ENCODE assay signal across 19 cellular contexts in the genomic region with DNA sequence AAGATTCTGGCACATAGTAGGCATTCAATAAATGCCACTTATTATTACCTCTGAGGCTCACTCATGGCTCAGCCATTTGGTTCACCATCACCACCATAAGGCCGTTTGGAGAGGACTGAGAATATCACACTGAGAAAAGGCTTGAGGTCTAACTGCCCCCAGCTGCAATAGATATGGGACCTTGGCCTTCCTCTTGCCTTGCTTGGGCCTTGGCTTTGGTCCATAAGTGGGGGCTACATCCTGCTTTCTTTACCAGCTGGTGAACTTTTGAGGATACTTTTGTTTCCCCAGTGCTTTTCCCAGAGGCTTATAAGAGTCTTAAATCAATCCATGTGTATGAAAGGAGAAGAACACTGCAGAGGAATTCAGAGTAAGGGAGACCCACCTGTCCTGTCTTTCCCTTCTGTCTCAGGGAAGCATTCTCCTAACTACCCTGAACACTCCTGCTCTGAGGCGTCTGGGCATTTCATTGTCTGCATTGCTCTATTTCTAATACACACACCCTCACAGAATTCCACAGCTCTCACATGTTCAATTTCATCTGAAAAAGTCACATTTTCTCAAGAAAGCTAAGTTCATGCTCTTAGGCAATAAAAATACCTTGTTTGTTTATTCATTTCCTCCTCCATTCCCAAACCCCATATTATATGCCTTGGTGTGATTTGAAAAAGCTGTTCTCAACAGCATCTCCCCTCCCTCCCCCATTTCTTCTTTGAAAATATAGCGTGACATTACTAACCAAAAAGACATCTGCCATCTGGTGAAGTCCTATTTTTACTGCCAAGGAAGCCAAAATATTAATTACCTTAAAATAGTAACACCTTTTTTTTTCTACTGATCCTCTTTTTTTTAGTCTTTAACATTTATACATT. TPM values are rescaled to one million over a fixed set of nuclear protein-coding genes. Genes with fewer than 3 reads are reported as not detected.
DNase-seq lines count a peak whose midpoint lies in the region; ATAC-seq, FAIRE-seq and TF ChIP-seq lines count a peak whose summit lies in the region.
"Had no signal": no experiment of that assay in that cellular context is flagged by ENCODE, and none has a peak within 500 bp of the region (broad histone marks: within the 10 kb centered on the region; RNA-seq: fewer than 3 reads in every experiment).

No MANE protein-coding gene starts in this region.

- dilution Hi-C loops in endothelial cell of umbilical vein (cut with MboI; ENCODE audit: extremely low pct_ligation_motif_present, low sequenced_read_pairs): no loop called here

- CTCF ChIA-PET in endothelial cell of umbilical vein (lab: Charles Lee): no interaction called here
- CTCF ChIA-PET in Calu3 (lab: Charles Lee): no interaction called here

- POLR2A ChIA-PET in endothelial cell of umbilical vein (lab: Charles Lee): no interaction called here

- BruUV-seq in endothelial cell of umbilical vein (replicated peaks; lab: Mats Ljungman, UMichigan) (no TSS peak), Calu3 (replicated peaks; lab: Mats Ljungman, UMichigan) (no TSS peak)

- H3K27ac Mint-ChIP-seq in Calu3 (ENCODE audit: unreplicated experiment): no peak overlapping the region
- H3K27ac Mint-ChIP-seq: activated B cell treated with CpG ODN at 0.5 μM for 24 hours; activated T-cell treated with anti-CD3 and anti-CD28 coated beads, Interleukin-2, amount 50 U/mL, for 24 hours had no signal

- H3K36me3 Mint-ChIP-seq in Calu3 (ENCODE audit: insufficient read depth, unreplicated experiment): no peaks in the 10 kb centered on the region

- H3K4me3 ChIP-seq in AG10803 (ENCODE audit: low read length): no peak overlapping the region
- no peak overlapping the region for H3K4me3 ChIP-seq in endothelial cell of umbilical vein (replicated peaks in 1 of 3; ENCODE audit: insufficient read depth in 1 of 3, low read depth in 1 of 3, low read length in 3 of 3)

- DNase-seq in AG10803 (ENCODE audit: low read depth) (peak; percentile 92), HS-5 (ENCODE audit: low read depth) (peak; percentile 32), endothelial cell of umbilical vein (ENCODE audit: low read depth, low spot score) (peak; percentile 62), Calu3 (no peak), cerebellum (ENCODE audit: low spot score) (no peak), ACHN (no peak)
- DNase-seq: activated B cell treated with CpG ODN at 0.5 μM for 24 hours; activated T-cell treated with anti-CD3 and anti-CD28 coated beads, Interleukin-2, amount 50 U/mL, for 24 hours; AML-193; effector memory CD4-positive, alpha-beta T cell; NCI-H226 had no signal

- intact Hi-C loops in endothelial cell of umbilical vein (cut with micrococcal nuclease) (loop anchor here (2.0 kb wide), 1 partner anchor 19 kb away; no protein-coding TSS in a partner anchor), Calu3 (cut with micrococcal nuclease; ENCODE audit: unreplicated experiment) (no loop called here)

- H3K27me3 Mint-ChIP-seq in Calu3 (ENCODE audit: unreplicated experiment): no peaks in the 10 kb centered on the region
- H3K27me3 Mint-ChIP-seq: activated B cell treated with CpG ODN at 0.5 μM for 24 hours had no signal

- H3K4me1 ChIP-seq in endothelial cell of umbilical vein (ENCODE audit: control insufficient read depth, extremely low read depth, insufficient read depth, low read length): peaks cover 18% of the 10 kb centered on the region

- no peak for TF ChIP-seq POLR2A in endothelial cell of umbilical vein (IDR thresholded peaks at IDR 0.05; ENCODE audit: low read depth, low read length)

- no peaks in the 10 kb centered on the region for H4K20me1 ChIP-seq in endothelial cell of umbilical vein (replicated peaks; ENCODE audit: control insufficient read depth, extremely low read depth, insufficient read depth, low read length)

- TF ChIP-seq CTCF in AG10803 (conservative IDR thresholded peaks at IDR 0.05; ENCODE audit: low read length) (no peak), endothelial cell of umbilical vein (IDR thresholded peaks at IDR 0.05; ENCODE audit: extremely low read depth in 1 of 2, insufficient read depth in 1 of 2, low read depth in 1 of 2, low read length in 2 of 2) (no peak), Calu3 (IDR thresholded peaks at IDR 0.05; ENCODE audit: unreplicated experiment) (no peak)

- H3K36me3 ChIP-seq in endothelial cell of umbilical vein (ENCODE audit: control insufficient read depth in 2 of 2, extremely low read depth in 1 of 2, insufficient read depth in 2 of 2, low read length in 2 of 2): no peaks in the 10 kb centered on the region

- H3K27ac ChIP-seq in endothelial cell of umbilical vein (ENCODE audit: insufficient read depth, low read depth, low read length): no peak overlapping the region
- H3K27ac ChIP-seq: RWPE1 had no signal

- no peak overlapping the region for H3K9ac ChIP-seq in endothelial cell of umbilical vein (replicated peaks; ENCODE audit: extremely low read depth, insufficient read depth, low read length)

- FAIRE-seq in endothelial cell of umbilical vein (lab: Jason Lieb, UNC): peak; percentile 15
- FAIRE-seq: astrocyte had no signal

- H3K4me3 Mint-ChIP-seq in Calu3 (ENCODE audit: low read depth, unreplicated experiment): no peak overlapping the region
- H3K4me3 Mint-ChIP-seq: activated B cell treated with CpG ODN at 0.5 μM for 24 hours; activated T-cell treated with anti-CD3 and anti-CD28 coated beads, Interleukin-2, amount 50 U/mL, for 24 hours had no signal

- in situ Hi-C loops in ACHN (cut with HindIII; ENCODE audit: low pct_ligation_motif_present, low pct_unique_long_range_greater_than_20kb, low sequenced_read_pairs): no loop called here

- ATAC-seq in GM18502 (IDR thresholded peaks at IDR 0.05; ENCODE audit: poor library complexity, unreplicated experiment): peak; percentile 23
- ATAC-seq in HG03280 (IDR thresholded peaks at IDR 0.05; ENCODE audit: unreplicated experiment): no peak

- peak overlapping the region; percentile 46 for H3K4me2 ChIP-seq in endothelial cell of umbilical vein (ENCODE audit: insufficient read depth, low read length)

- H3K9me3 Mint-ChIP-seq in Calu3 (ENCODE audit: low read depth, unreplicated experiment): peaks cover 20% of the 10 kb centered on the region
- H3K9me3 Mint-ChIP-seq: activated B cell treated with CpG ODN at 0.5 μM for 24 hours; activated T-cell treated with anti-CD3 and anti-CD28 coated beads, Interleukin-2, amount 50 U/mL, for 24 hours had no signal

- no peaks in the 10 kb centered on the region for H3K27me3 ChIP-seq in endothelial cell of umbilical vein (ENCODE audit: control insufficient read depth in 2 of 2, insufficient read depth in 2 of 2, low read length in 2 of 2)

- H3K79me2 ChIP-seq in endothelial cell of umbilical vein (ENCODE audit: control insufficient read depth, insufficient read depth, low read length): no peaks in the 10 kb centered on the region

- no peaks in the 10 kb centered on the region for H3K9me3 ChIP-seq in endothelial cell of umbilical vein (replicated peaks; ENCODE audit: control insufficient read depth, insufficient read depth, low read length)

- peak overlapping the region; percentile 48 for H2AFZ ChIP-seq in endothelial cell of umbilical vein (ENCODE audit: low read depth, low read length)

- H3K9me1 ChIP-seq in endothelial cell of umbilical vein (replicated peaks; ENCODE audit: control insufficient read depth, extremely low read depth, insufficient read depth, low read length): no peaks in the 10 kb centered on the region

- H3K4me1 Mint-ChIP-seq in Calu3 (ENCODE audit: low read depth, unreplicated experiment): peaks cover 4% of the 10 kb centered on the region
- H3K4me1 Mint-ChIP-seq: activated B cell treated with CpG ODN at 0.5 μM for 24 hours had no signal

TF ChIP-seq in endothelial cell of umbilical vein, 7 proteins besides CTCF, POLR2A, EP300 and RAD21:
- TF ChIP-seq MAX (IDR thresholded peaks at IDR 0.05; ENCODE audit: insufficient read depth, insufficient read length) (no peak), GATA2 (IDR thresholded peaks at IDR 0.05; ENCODE audit: insufficient read depth, insufficient read length, low read depth, low read length) (no peak)

RNA-seq across cellular contexts. Expression of gene KCNMB2, which starts 22.5 kb away (rescaled TPM):
- total RNA-seq in endothelial cell of umbilical vein (not detected in 2 replicates), Calu3 (2022) (not detected in 2 replicates), cerebellum (13.6 TPM)
- 0.24 TPM in 1 of 2 replicates, not detected in the other for polyA plus RNA-seq in endothelial cell of umbilical vein
- not detected in 2 replicates for polyA plus RNA-seq in endothelial cell of umbilical vein (2011; cell fraction: cytosol; rRNA removed)
- not detected in 2 replicates for polyA plus RNA-seq in endothelial cell of umbilical vein (2011; cell fraction: nucleus; rRNA removed)
- not detected in 2 replicates for polyA plus RNA-seq in endothelial cell of umbilical vein (2012)
- polyA minus RNA-seq in endothelial cell of umbilical vein: not detected in 2 replicates
- polyA minus RNA-seq in endothelial cell of umbilical vein (2011; cell fraction: cytosol; rRNA and poly(A)+ RNA removed): not detected
- 0.14 TPM in 1 of 2 replicates, not detected in the other for polyA minus RNA-seq in endothelial cell of umbilical vein (2011; cell fraction: nucleus; rRNA and poly(A)+ RNA removed)
- total RNA-seq: activated B cell treated with CpG ODN at 0.5 μM for 24 hours, astrocyte, G401, lung microvascular endothelial cell, MCF 10A, ureter had no signal

Comparison
In these comparisons a context has a peak if more than half of its experiments do, and no peak if none do; other contexts are left out.
1. DNase-seq: peak in AG10803 (single experiment), HS-5 (single experiment) and endothelial cell of umbilical vein (single experiment); none in Calu3 (single experiment), cerebellum (single experiment) and ACHN (single experiment).
2. RNA of gene KCNMB2, which starts 22.5 kb away (total RNA-seq): 13.6 TPM in cerebellum (single experiment); not detected in endothelial cell of umbilical vein and not detected in Calu3; every median in the first group is over 10 times any median in the second.